In genomic region chr20:32515631-32516101, GRCh38 we compare ENCODE assay signal across 27 cellular contexts.
DNase-seq lines count a peak whose midpoint lies in the region; ATAC-seq and TF ChIP-seq lines count a peak whose summit lies in the region.
"Had no signal": no experiment of that assay in that cellular context is flagged by ENCODE, and none has a peak within 500 bp of the region (broad histone marks: within the 10 kb centered on the region; RNA-seq: fewer than 3 reads in every experiment).

No MANE protein-coding gene starts in this region.

- peak; percentile 40 for DNase-seq in NCI-H1092 treated with DMSO at 0.1 percent for 48 hours (lab: John Stamatoyannopoulos, UW)
- no peak for DNase-seq in NCI-H1092 (lab: John Stamatoyannopoulos, UW)
- peak; percentile 23 for DNase-seq in HT-29 (ENCODE audit: low spot score)
- DNase-seq in immature natural killer cell: no peak
- no peak for DNase-seq in neural progenitor cell (ENCODE audit: low spot score)
- no peak for DNase-seq in dermis blood vessel endothelial cell
- DNase-seq in transverse colon: no peak
- DNase-seq: activated CD4-positive, alpha-beta T cell treated with anti-CD3 and anti-CD28 coated beads, Interleukin-2, amount 10 ng/mL, durations not matched to agents 7 days and 5 days; activated effector memory CD4-positive, alpha-beta T cell treated with anti-CD3 and anti-CD28 coated beads, Interleukin-2, amount 50 U/mL, for 16 hours; COR-L47; effector CD8-positive, alpha-beta T cell; foreskin keratinocyte; heart right ventricle; Kasumi-1; midbrain; NCI-H187; NCI-H526; sigmoid colon; stimulated activated naive CD8-positive, alpha-beta T cell treated with anti-CD3 and anti-CD28 coated beads, Interleukin-15, amount 100 ng/mL, for 72 hours had no signal

- ATAC-seq in GM21723 (IDR thresholded peaks at IDR 0.05; ENCODE audit: unreplicated experiment): no peak
- ATAC-seq: esophagus mucosa; foreskin keratinocyte; HCT116; heart right ventricle; stimulated activated naive CD8-positive, alpha-beta T cell treated with anti-CD3 and anti-CD28 coated beads, Interleukin-15, amount 100 ng/mL, for 72 hours had no signal

- H3K4me1 Mint-ChIP-seq in immature natural killer cell (peaks cover 60% of the 10 kb centered on the region in 2 donors), neural progenitor cell (peaks cover 69% of the 10 kb centered on the region)

- H3K27ac ChIP-seq in neural progenitor cell: no peak overlapping the region
- no peak overlapping the region for H3K27ac ChIP-seq in transverse colon
- H3K27ac ChIP-seq: 22Rv1, foreskin keratinocyte, sigmoid colon, tibial nerve had no signal

- H3K36me3 Mint-ChIP-seq in immature natural killer cell (peaks cover 10 to 31% (median 10%) of the 10 kb centered on the region in 3 donors), neural progenitor cell (peaks cover 6% of the 10 kb centered on the region)

- no peak overlapping the region for H3K4me2 ChIP-seq in neural progenitor cell

- H3K27ac Mint-ChIP-seq in immature natural killer cell: peak overlapping the region in 5 of 6 donors; percentile 58 to 90 (median 78)
- H3K27ac Mint-ChIP-seq in neural progenitor cell: no peak overlapping the region
- H3K27ac Mint-ChIP-seq: T-helper 2 cell treated with Interferon-gamma antibody and Interleukin-4, amounts not matched to agents 5 μg/mL and 100 μg/mL, for 36 hours had no signal

- no peaks in the 10 kb centered on the region for H3K9me3 Mint-ChIP-seq in immature natural killer cell
- H3K9me3 Mint-ChIP-seq in neural progenitor cell: peaks cover 3% of the 10 kb centered on the region
- H3K9me3 Mint-ChIP-seq: activated CD4-positive, alpha-beta T cell treated with anti-CD3 and anti-CD28 coated beads, Interleukin-2, amount 10 ng/mL, durations not matched to agents 7 days and 5 days; stimulated activated naive CD8-positive, alpha-beta T cell treated with anti-CD3 and anti-CD28 coated beads, Interleukin-15, amount 100 ng/mL, for 72 hours; T-helper 2 cell treated with Interferon-gamma antibody and Interleukin-4, amounts not matched to agents 5 μg/mL and 100 μg/mL, for 36 hours had no signal

- 78 to 94% methylated on average over 2 to 10 of the region's 10 CpGs for WGBS in transverse colon (ENCODE audit: low coverage in 1 of 2), 2 donors

- H3K4me3 ChIP-seq in neural progenitor cell: no peak overlapping the region
- no peak overlapping the region for H3K4me3 ChIP-seq in transverse colon
- H3K4me3 ChIP-seq: adrenal gland, heart right ventricle, sigmoid colon, tibial nerve had no signal

- H3K27me3 ChIP-seq in neural progenitor cell (no peaks in the 10 kb centered on the region), transverse colon (no peaks in the 10 kb centered on the region)
- H3K27me3 ChIP-seq: adrenal gland, heart right ventricle, sigmoid colon, tibial nerve had no signal

- intact Hi-C loops in transverse colon (cut with DNase I; ENCODE audit: low total_unique reads): no loop called here

- H3K9me3 ChIP-seq in neural progenitor cell (ENCODE audit: low read depth) (no peaks in the 10 kb centered on the region), transverse colon (no peaks in the 10 kb centered on the region)
- H3K9me3 ChIP-seq: adrenal gland, heart right ventricle, sigmoid colon, tibial nerve had no signal

- no peak overlapping the region for H2AFZ ChIP-seq in neural progenitor cell (replicated peaks)

- no peak for TF ChIP-seq POLR2A in transverse colon (IDR thresholded peaks at IDR 0.05)

- in situ Hi-C loops in transverse colon (cut with MboI; ENCODE audit: low pct_ligation_motif_present in 1 of 4, low pct_unique_long_range_greater_than_20kb in 1 of 4, low sequenced_read_pairs in 3 of 4): loop anchor here in 1 of 4 donors (25.0 kb wide), 1 partner anchor 272 kb away; no protein-coding TSS in a partner anchor

- peaks cover 1% of the 10 kb centered on the region for H3F3A ChIP-seq in neural progenitor cell (ENCODE audit: low read depth)

- no peaks in the 10 kb centered on the region for H3K36me3 ChIP-seq in neural progenitor cell
- H3K36me3 ChIP-seq in transverse colon: no peaks in the 10 kb centered on the region
- H3K36me3 ChIP-seq: adrenal gland, sigmoid colon, tibial nerve had no signal

- H3K4me3 Mint-ChIP-seq in immature natural killer cell (no peak overlapping the region), neural progenitor cell (peak overlapping the region; percentile 60)
- H3K4me3 Mint-ChIP-seq: activated CD4-positive, alpha-beta T cell treated with anti-CD3 and anti-CD28 coated beads, Interleukin-2, amount 10 ng/mL, durations not matched to agents 7 days and 5 days; brain; T-helper 2 cell treated with Interferon-gamma antibody and Interleukin-4, amounts not matched to agents 5 μg/mL and 100 μg/mL, for 36 hours had no signal

- H3K4me1 ChIP-seq in neural progenitor cell (peaks cover 23% of the 10 kb centered on the region), transverse colon (peaks cover 0 to 3% (median 0%) of the 10 kb centered on the region in 4 donors)
- H3K4me1 ChIP-seq: foreskin keratinocyte had no signal

- peaks cover 7 to 12% (median 11%) of the 10 kb centered on the region in 3 donors for H3K27me3 Mint-ChIP-seq in immature natural killer cell (ENCODE audit: low read depth in 3 of 3)
- H3K27me3 Mint-ChIP-seq in neural progenitor cell (ENCODE audit: insufficient read depth, low read depth): peaks cover 15% of the 10 kb centered on the region
- H3K27me3 Mint-ChIP-seq: activated CD4-positive, alpha-beta T cell treated with anti-CD3 and anti-CD28 coated beads, Interleukin-2, amount 10 ng/mL, durations not matched to agents 7 days and 5 days; stimulated activated naive CD8-positive, alpha-beta T cell treated with anti-CD3 and anti-CD28 coated beads, Interleukin-15, amount 100 ng/mL, for 72 hours had no signal

- no peaks in the 10 kb centered on the region for H3K79me2 ChIP-seq in neural progenitor cell (ENCODE audit: low read depth)

- H3K9ac ChIP-seq in neural progenitor cell: no peak overlapping the region

- H4K20me1 ChIP-seq in neural progenitor cell (ENCODE audit: low read depth): no peaks in the 10 kb centered on the region

- no peak for TF ChIP-seq EP300 in transverse colon (IDR thresholded peaks at IDR 0.05; ENCODE audit: low read depth)

- TF ChIP-seq CTCF in neural progenitor cell (IDR thresholded peaks at IDR 0.05) (no peak), transverse colon (IDR thresholded peaks at IDR 0.05) (no peak)

Comparison
In these comparisons a context has a peak if more than half of its experiments do, and no peak if none do; other contexts are left out.
1. DNase-seq: peak in NCI-H1092 treated with DMSO at 0.1 percent for 48 hours (single experiment) and HT-29 (single experiment); none in NCI-H1092 (single experiment), immature natural killer cell (0 of 3), neural progenitor cell (single experiment), dermis blood vessel endothelial cell (single experiment) and transverse colon (single experiment).